In genomic region chr7:150631866-150632864, GRCh38 we compare ENCODE assay signal across 8 cellular contexts. TPM values are rescaled to one million over a fixed set of nuclear protein-coding genes. Genes with fewer than 3 reads are reported as not detected.
DNase-seq lines count a peak whose midpoint lies in the region; ATAC-seq, FAIRE-seq and TF ChIP-seq lines count a peak whose summit lies in the region.

TSS of gene GIMAP6 (minus strand) at chr7:150632385. CDS start at chr7:150630142, 2,243 bp downstream.

- peak within 1 kb of the TSS in 1 of 2 donors; percentile 67 for H3K27ac ChIP-seq in ascending aorta
- H3K27ac ChIP-seq in osteoblast (ENCODE audit: low read depth, low read length), result no peak within 1 kb of the TSS

- H3K9me3 ChIP-seq in ascending aorta (no peaks in the 10 kb centered on the region), osteoblast (ENCODE audit: low read depth, low read length) (no peaks in the 10 kb centered on the region)

- H3K4me3 ChIP-seq in ascending aorta, result peak within 1 kb of the TSS; percentile 33 to 50
- H3K4me3 ChIP-seq in osteoblast (ENCODE audit: insufficient read depth, low read length), result no peak within 1 kb of the TSS

- no peak within 1 kb of the TSS for H3K4me2 ChIP-seq in osteoblast (ENCODE audit: insufficient read depth, low read length)

- no peak for DNase-seq in GM12891 (ENCODE audit: insufficient read length, low spot score)
- peak; percentile 0 for DNase-seq in SKM-1 (lab: John Stamatoyannopoulos, UW; ENCODE audit: unreplicated experiment)
- DNase-seq in ascending aorta (ENCODE audit: low spot score in 2 of 2), result no peak
- DNase-seq in osteoblast (ENCODE audit: insufficient read length, low spot score, missing footprints), result peak; percentile 11
- no peak for DNase-seq in HT-29 (ENCODE audit: low spot score)
- DNase-seq in DMS53 (lab: John Stamatoyannopoulos, UW), result no peak
- no peak for DNase-seq in DMS53 treated with DMSO at 0.1 percent for 48 hours (lab: John Stamatoyannopoulos, UW; ENCODE audit: unreplicated experiment)

- H3K27me3 ChIP-seq in ascending aorta, result no peaks in the 10 kb centered on the region
- H3K27me3 ChIP-seq in osteoblast (ENCODE audit: insufficient read depth, low read length), result no peaks in the 10 kb centered on the region

- peak; percentile 94 for FAIRE-seq in GM12891 (lab: Jason Lieb, UNC)

- TF ChIP-seq POLR2A in GM12891 (IDR thresholded peaks at IDR 0.05; ENCODE audit: low read depth, low read length), result peak; percentile 50; the same call in 1 of the 2 replicates

- no peak for TF ChIP-seq CTCF in ascending aorta (IDR thresholded peaks at IDR 0.05)
- TF ChIP-seq CTCF in osteoblast (IDR thresholded peaks at IDR 0.05; ENCODE audit: extremely low read depth, low read depth, low read length), result no peak

- no peaks in the 10 kb centered on the region for H3K4me1 ChIP-seq in ascending aorta
- no peaks in the 10 kb centered on the region for H3K4me1 ChIP-seq in osteoblast (ENCODE audit: insufficient read depth, low read length)

- H2AFZ ChIP-seq in osteoblast (ENCODE audit: low read length), result no peak within 1 kb of the TSS

- no peaks in the 10 kb centered on the region for H4K20me1 ChIP-seq in osteoblast (ENCODE audit: insufficient read depth, low read length)

- ATAC-seq in HG02642 (IDR thresholded peaks at IDR 0.05; ENCODE audit: poor library complexity, unreplicated experiment), result peak; percentile 82

- H3K36me3 ChIP-seq in ascending aorta, result peaks cover 0 to 4% of the 10 kb centered on the region in 2 donors
- H3K36me3 ChIP-seq in osteoblast (ENCODE audit: insufficient read depth, low read length), result no peaks in the 10 kb centered on the region

- intact Hi-C loops in ascending aorta (cut with DNase I), result no loop called here

- no peaks in the 10 kb centered on the region for H3K79me2 ChIP-seq in osteoblast (ENCODE audit: insufficient read depth, low read length)

TF ChIP-seq in GM12891, 5 proteins besides CTCF, POLR2A, EP300 and RAD21:
- TF ChIP-seq TAF1 (IDR thresholded peaks at IDR 0.05; ENCODE audit: low read depth, low read length), result no peak
- peak; percentile 86 for TF ChIP-seq SPI1 (IDR thresholded peaks at IDR 0.05; ENCODE audit: low read depth, low read length)

RNA-seq across cellular contexts. Expression of gene GIMAP6, which starts in this region (rescaled TPM):
- polyA plus RNA-seq in GM12891 (2012; ENCODE audit: low read depth, missing spikeins), result 25.1 TPM
- total RNA-seq in ascending aorta (37.6 TPM), osteoblast (0.36 TPM in 1 of 2 replicates, not detected in the other)
- total RNA-seq in HT-29 (2014; rRNA removed; shearing (Covaris generic)), result not detected in 2 replicates

Comparison
In these comparisons a context has a peak if more than half of its experiments do, and no peak if none do; other contexts are left out.
1. RNA of gene GIMAP6 (total RNA-seq): 37.6 TPM in ascending aorta (single experiment); 0.36 TPM in osteoblast and not detected in HT-29; every median in the first group is over 10 times any median in the second.
2. Peak in DNase-seq in osteoblast; RNA of the gene not detected or under 1 TPM.